Comparison of ENCODE assay signal across 17 cellular contexts in the genomic region with DNA sequence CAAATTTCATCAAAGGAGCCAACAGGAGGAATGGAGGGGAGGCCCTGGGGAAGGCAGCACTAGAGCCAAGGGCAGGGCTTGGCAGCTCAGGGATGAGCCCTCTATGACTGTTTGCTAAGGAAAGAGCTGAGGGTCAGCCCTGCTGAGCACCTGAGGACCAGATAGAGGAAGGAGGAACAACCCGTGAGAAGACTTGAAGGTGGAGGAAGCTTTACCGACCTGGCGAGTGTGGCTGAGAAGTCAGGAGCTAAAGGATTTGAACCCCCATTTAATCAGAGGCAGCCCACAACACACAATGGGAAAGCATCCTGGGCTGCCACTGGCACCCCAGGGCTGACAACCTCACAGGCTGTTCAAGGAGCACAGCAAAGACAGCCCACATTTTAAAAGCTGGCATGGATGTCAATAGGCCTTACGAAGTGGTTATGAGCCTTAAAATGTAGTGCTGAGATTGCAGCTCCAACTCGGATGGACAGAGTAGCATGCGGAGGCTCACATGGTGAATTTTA. TPM values are rescaled to one million over a fixed set of nuclear protein-coding genes. Genes with fewer than 3 reads are reported as not detected.
"Had no signal": no experiment of that assay in that cellular context is flagged by ENCODE, and none has a peak within 500 bp of the region (broad histone marks: within the 10 kb centered on the region; RNA-seq: fewer than 3 reads in every experiment).

No MANE protein-coding gene starts in this region.

- H3K27me3 ChIP-seq: thyroid gland had no signal

- H3K27me3 Mint-ChIP-seq: activated naive CD8-positive, alpha-beta T cell treated with anti-CD3 and anti-CD28 coated beads for 36 hours had no signal

- H3K4me1 Mint-ChIP-seq: nephron had no signal

- ATAC-seq: left cardiac atrium, T-helper 17 cell had no signal

- H3K36me3 ChIP-seq: esophagus squamous epithelium, thyroid gland had no signal

- H3K27ac ChIP-seq: dorsolateral prefrontal cortex, esophagus squamous epithelium, parathyroid adenoma, thyroid gland had no signal

- H3K4me1 ChIP-seq: esophagus squamous epithelium, parathyroid adenoma, thyroid gland had no signal

- DNase-seq: activated gamma-delta T cell; activated naive CD8-positive, alpha-beta T cell treated with anti-CD3 and anti-CD28 coated beads for 36 hours; dorsolateral prefrontal cortex; esophagus squamous epithelium; foreskin fibroblast; glutamatergic neuron; left cardiac atrium; mammary epithelial cell; retina; T-helper 17 cell; thyroid gland had no signal

- H2AFZ ChIP-seq: parathyroid adenoma had no signal

- H3K27ac Mint-ChIP-seq: activated naive CD8-positive, alpha-beta T cell treated with anti-CD3 and anti-CD28 coated beads for 36 hours; T-helper 17 cell had no signal

- H3K4me3 Mint-ChIP-seq: activated naive CD8-positive, alpha-beta T cell treated with anti-CD3 and anti-CD28 coated beads for 36 hours; nephron; T-helper 17 cell had no signal

- FAIRE-seq: bronchial epithelial cell, endometrium, small intestine, TTC549 had no signal

- H3K9me3 Mint-ChIP-seq: activated naive CD8-positive, alpha-beta T cell treated with anti-CD3 and anti-CD28 coated beads for 36 hours had no signal

- H3K4me3 ChIP-seq: dorsolateral prefrontal cortex, esophagus squamous epithelium, thyroid gland had no signal

- H3K9ac ChIP-seq: parathyroid adenoma had no signal

- H3K79me2 ChIP-seq: parathyroid adenoma had no signal

- H3K36me3 Mint-ChIP-seq: activated naive CD8-positive, alpha-beta T cell treated with anti-CD3 and anti-CD28 coated beads for 36 hours had no signal

- H3K9me3 ChIP-seq: esophagus squamous epithelium, thyroid gland had no signal

RNA-seq across cellular contexts. Expression of a gene that starts 20.7 kb away (rescaled TPM):
- total RNA-seq: activated naive CD8-positive, alpha-beta T cell treated with anti-CD3 and anti-CD28 coated beads for 36 hours had no signal

RNA-seq across cellular contexts. Expression of a gene that starts 25.5 kb away (rescaled TPM):
- total RNA-seq: activated naive CD8-positive, alpha-beta T cell treated with anti-CD3 and anti-CD28 coated beads for 36 hours; bronchial epithelial cell; left cardiac atrium; mammary epithelial cell; T-helper 17 cell had no signal
- polyA plus RNA-seq: mammary epithelial cell, small intestine had no signal
